22 cellular contexts compared by ENCODE assay signal in genomic region chr2:1489486-1489885, GRCh38.
DNase-seq lines count a peak whose midpoint lies in the region; TF ChIP-seq lines count a peak whose summit lies in the region.
"Had no signal": no experiment of that assay in that cellular context is flagged by ENCODE, and none has a peak within 500 bp of the region (broad histone marks: within the 10 kb centered on the region; RNA-seq: fewer than 3 reads in every experiment).

No MANE protein-coding gene starts in this region.

- H3K9me2 ChIP-seq in Loucy (replicated peaks; ENCODE audit: low read depth, low read length) = no peaks in the 10 kb centered on the region
- H3K9me2 ChIP-seq in SK-N-SH = no peaks in the 10 kb centered on the region

- H3K27ac Mint-ChIP-seq in H9 (peak overlapping the region in 2 of 3 experiments; percentile 73 to 94; a peak in 3 of 7 replicates), brain (peak overlapping the region in 4 of 5 experiments; percentile 58 to 95 (median 90))
- H3K27ac Mint-ChIP-seq: CD14-positive monocyte had no signal

- no peak for TF ChIP-seq EP300 in SK-N-SH (IDR thresholded peaks at IDR 0.05; ENCODE audit: borderline replicate concordance in 1 of 2, low read depth in 1 of 2, low read length in 1 of 2)

- H3K23me2 ChIP-seq in H9 (ENCODE audit: insufficient read length, low read depth, low read length, poor library complexity, severe bottlenecking) = no peaks in the 10 kb centered on the region

- DNase-seq in H9 (no peak), trophoblast cell (no peak), dedifferentiated amniotic fluid mesenchymal stem cell (ENCODE audit: extremely low spot score) (no peak), SJCRH30 (no peak), SK-N-SH (no peak)
- DNase-seq: activated CD4-positive, CD25-positive, alpha-beta regulatory T cell treated with anti-CD3 and anti-CD28 coated beads, Interleukin-2, amount 50 U/mL, for 72 hours; activated effector memory CD4-positive, alpha-beta T cell treated with Interleukin-2 at 50 U/mL for 16 hours; effector CD8-positive, alpha-beta T cell; foreskin fibroblast; left cardiac atrium; MM.1S; naive thymus-derived CD4-positive, alpha-beta T cell; NCI-H1417 treated with DMSO at 0.1 percent for 48 hours; NCI-H2107; NCI-H446 treated with DMSO at 0.1 percent for 48 hours; OCI-M1; stimulated activated CD4-positive, alpha-beta T cell treated with anti-CD3 and anti-CD28 coated beads, Interleukin-4, amount 100 ng/mL, for 24 hours; stimulated activated naive CD4-positive, alpha-beta T cell treated with Interleukin-2 at 50 U/mL for 16 hours had no signal

- H4K12ac ChIP-seq in trophoblast cell (ENCODE audit: low read depth, low read length) = no peak overlapping the region

- no peaks in the 10 kb centered on the region for H3K79me1 ChIP-seq in H9 (ENCODE audit: insufficient read depth, low read depth, low read length, poor library complexity, severe bottlenecking)
- peaks cover 2% of the 10 kb centered on the region for H3K79me1 ChIP-seq in trophoblast cell (ENCODE audit: low read length)

- H3K9me3 ChIP-seq in H9 (ENCODE audit: control insufficient read depth, low read depth, low read length) (no peaks in the 10 kb centered on the region), Loucy (ENCODE audit: insufficient read depth, low read depth, low read length) (no peaks in the 10 kb centered on the region), trophoblast cell (ENCODE audit: insufficient read depth, low read depth, low read length) (peaks cover 5% of the 10 kb centered on the region), SJCRH30 (replicated peaks) (no peaks in the 10 kb centered on the region), SK-N-SH (no peaks in the 10 kb centered on the region)
- H3K9me3 ChIP-seq: tibial nerve had no signal

- TF ChIP-seq CTCF in H9 (conservative IDR thresholded peaks at IDR 0.05) (no peak), Loucy (conservative IDR thresholded peaks at IDR 0.05; ENCODE audit: low read length) (no peak), brain (conservative IDR thresholded peaks at IDR 0.05) (no peak), SK-N-SH (IDR thresholded peaks at IDR 0.05) (no peak)

- no peak overlapping the region for H2BK120ac ChIP-seq in H9 (ENCODE audit: low read depth, low read length, poor library complexity, severe bottlenecking)
- no peak overlapping the region for H2BK120ac ChIP-seq in trophoblast cell (ENCODE audit: insufficient read depth, low read length, poor library complexity)

- H3K23ac ChIP-seq in H9 (ENCODE audit: insufficient read length, low read depth, low read length) (no peak overlapping the region), trophoblast cell (ENCODE audit: low read length) (no peak overlapping the region)

- H4K5ac ChIP-seq in H9 (ENCODE audit: insufficient read length, low read depth, low read length) = no peak overlapping the region

- H3K4me2 ChIP-seq in H9 (ENCODE audit: insufficient read depth, insufficient read length, low read length) = no peak overlapping the region
- H3K4me2 ChIP-seq in Loucy (ENCODE audit: low read depth, low read length, poor library complexity, severe bottlenecking) = no peak overlapping the region
- no peak overlapping the region for H3K4me2 ChIP-seq in trophoblast cell (ENCODE audit: low read length)
- no peak overlapping the region for H3K4me2 ChIP-seq in SK-N-SH

- H3K27me3 ChIP-seq in H9 (ENCODE audit: insufficient read depth, low read length) (no peaks in the 10 kb centered on the region), Loucy (ENCODE audit: insufficient read depth, low read length, poor library complexity, severe bottlenecking) (no peaks in the 10 kb centered on the region), trophoblast cell (ENCODE audit: insufficient read depth, low read length) (no peaks in the 10 kb centered on the region), SJCRH30 (peaks cover 17% of the 10 kb centered on the region), SK-N-SH (ENCODE audit: insufficient read depth) (no peaks in the 10 kb centered on the region)
- H3K27me3 ChIP-seq: tibial nerve had no signal

- H4K8ac ChIP-seq in H9 (replicated peaks; ENCODE audit: insufficient read length, low read depth, low read length) (no peak overlapping the region), trophoblast cell (ENCODE audit: low read depth, low read length) (no peak overlapping the region)

- H4K91ac ChIP-seq in H9 (ENCODE audit: insufficient read length, low read depth, low read length) (no peak overlapping the region), trophoblast cell (ENCODE audit: low read depth, low read length) (peak overlapping the region; percentile 2)

- WGBS in H9 (ENCODE audit: extremely low coverage, insufficient read length, low lambda C conversion rate) = no CpG with 5 or more reads among the region's 9 CpGs
- no CpG with 5 or more reads among the region's 9 CpGs for WGBS in trophoblast cell (ENCODE audit: extremely low coverage, insufficient coverage, insufficient read length)
- 69% methylated on average over 9 of the region's 9 CpGs for WGBS in SK-N-SH (ENCODE audit: low lambda C conversion rate)

- H3K9me3 Mint-ChIP-seq in H9 = no peaks in the 10 kb centered on the region; a peak in 2 of 5 replicates
- H3K9me3 Mint-ChIP-seq in brain = peaks cover 0 to 11% (median 5%) of the 10 kb centered on the region in 5 experiments
- H3K9me3 Mint-ChIP-seq: naive thymus-derived CD4-positive, alpha-beta T cell had no signal

- H3K4me1 Mint-ChIP-seq in H9 (peaks cover 0 to 3% of the 10 kb centered on the region in 2 experiments; a peak in 1 of 4 replicates), brain (peaks cover 22% of the 10 kb centered on the region)
- H3K4me1 Mint-ChIP-seq: CD14-positive monocyte had no signal

- POLR2A ChIA-PET in SK-N-SH (lab: Yijun Ruan, JAX) = no interaction called here

- H2BK5ac ChIP-seq in H9 (ENCODE audit: insufficient read length, low read length) = no peak overlapping the region
- no peak overlapping the region for H2BK5ac ChIP-seq in trophoblast cell (ENCODE audit: low read depth, low read length, poor library complexity)

- H3K36me3 ChIP-seq in Loucy (ENCODE audit: insufficient read depth, low read length) = no peaks in the 10 kb centered on the region
- no peaks in the 10 kb centered on the region for H3K36me3 ChIP-seq in trophoblast cell (ENCODE audit: control insufficient read depth in 1 of 2, insufficient read depth in 2 of 2, low read length in 2 of 2)
- no peaks in the 10 kb centered on the region for H3K36me3 ChIP-seq in SJCRH30
- no peaks in the 10 kb centered on the region for H3K36me3 ChIP-seq in SK-N-SH (replicated peaks in 1 of 2; ENCODE audit: control insufficient read depth in 1 of 2, insufficient read depth in 2 of 2, low read length in 1 of 2)
- H3K36me3 ChIP-seq: tibial nerve had no signal

- H3K4me3 Mint-ChIP-seq in H9 (no peak overlapping the region), brain (no peak overlapping the region)
- H3K4me3 Mint-ChIP-seq: CD14-positive monocyte; naive thymus-derived CD4-positive, alpha-beta T cell had no signal

- no peaks in the 10 kb centered on the region; a peak in 3 of 7 replicates for H3K36me3 Mint-ChIP-seq in H9 (ENCODE audit: insufficient read depth in 1 of 3, low read depth in 3 of 3)
- H3K36me3 Mint-ChIP-seq in brain = no peaks in the 10 kb centered on the region
- H3K36me3 Mint-ChIP-seq: CD14-positive monocyte; naive thymus-derived CD4-positive, alpha-beta T cell had no signal

- no peak overlapping the region for H2AFZ ChIP-seq in H9 (ENCODE audit: low read length)
- H2AFZ ChIP-seq in Loucy (ENCODE audit: low read length) = no peak overlapping the region
- H2AFZ ChIP-seq in trophoblast cell (ENCODE audit: insufficient read depth, low read length, poor library complexity) = no peak overlapping the region
- H2AFZ ChIP-seq in SK-N-SH (ENCODE audit: low read depth) = no peak overlapping the region

- H3K4me1 ChIP-seq in H9 (ENCODE audit: insufficient read depth, low read length) (no peaks in the 10 kb centered on the region), Loucy (ENCODE audit: insufficient read depth, low read length, poor library complexity, severe bottlenecking) (no peaks in the 10 kb centered on the region), trophoblast cell (ENCODE audit: control insufficient read depth in 1 of 2, insufficient read depth in 2 of 2, low read length in 2 of 2) (no peaks in the 10 kb centered on the region), SJCRH30 (no peaks in the 10 kb centered on the region), SK-N-SH (ENCODE audit: control insufficient read depth in 1 of 2, insufficient read depth in 2 of 2, low read depth in 1 of 2, low read length in 1 of 2) (no peaks in the 10 kb centered on the region)
- H3K4me1 ChIP-seq: tibial nerve had no signal

- H3F3A ChIP-seq in Loucy (ENCODE audit: low read depth) (no peaks in the 10 kb centered on the region), SK-N-SH (replicated peaks; ENCODE audit: insufficient read depth) (no peaks in the 10 kb centered on the region)

- H3K79me2 ChIP-seq in H9 (ENCODE audit: insufficient read depth, low read length) = no peaks in the 10 kb centered on the region
- no peaks in the 10 kb centered on the region for H3K79me2 ChIP-seq in Loucy (ENCODE audit: insufficient read depth, low read length)
- no peaks in the 10 kb centered on the region for H3K79me2 ChIP-seq in trophoblast cell (ENCODE audit: control insufficient read depth, insufficient read depth, low read length, poor library complexity)
- no peaks in the 10 kb centered on the region for H3K79me2 ChIP-seq in SK-N-SH (ENCODE audit: insufficient read depth)

- peak overlapping the region; percentile 28 for H3K18ac ChIP-seq in H9 (ENCODE audit: insufficient read length, low read depth, low read length)
- no peak overlapping the region for H3K18ac ChIP-seq in trophoblast cell (ENCODE audit: low read length)

- H3T11ph ChIP-seq in H9 (ENCODE audit: low read length) = no peak overlapping the region

- no peak overlapping the region for H2BK20ac ChIP-seq in H9 (ENCODE audit: low read depth, low read length, poor library complexity, severe bottlenecking)

- H2BK12ac ChIP-seq in H9 (ENCODE audit: insufficient read length, low read depth, low read length) = no peak overlapping the region
- H2BK12ac ChIP-seq in trophoblast cell (ENCODE audit: low read length) = no peak overlapping the region

- H4K20me1 ChIP-seq in H9 (ENCODE audit: control insufficient read depth, insufficient read depth, insufficient read length) (no peaks in the 10 kb centered on the region), Loucy (ENCODE audit: insufficient read depth, low read length, poor library complexity, severe bottlenecking) (no peaks in the 10 kb centered on the region), SK-N-SH (ENCODE audit: insufficient read depth) (no peaks in the 10 kb centered on the region)

- H2BK15ac ChIP-seq in H9 (ENCODE audit: low read depth, low read length) = no peak overlapping the region

- TF ChIP-seq RAD21 in SK-N-SH (IDR thresholded peaks at IDR 0.05; ENCODE audit: low read length) = no peak

- no peak overlapping the region for H3K14ac ChIP-seq in H9 (ENCODE audit: insufficient read depth, low read length)
- no peak overlapping the region for H3K14ac ChIP-seq in trophoblast cell (ENCODE audit: low read length)

- H3K27me3 Mint-ChIP-seq in H9 (ENCODE audit: low read depth) (no peaks in the 10 kb centered on the region), brain (no peaks in the 10 kb centered on the region)

- H3K27ac ChIP-seq in H9 (ENCODE audit: insufficient read length, low read depth, low read length) = no peak overlapping the region
- H3K27ac ChIP-seq in trophoblast cell (ENCODE audit: low read depth, low read length) = no peak overlapping the region
- H3K27ac ChIP-seq in SJCRH30 = no peak overlapping the region
- no peak overlapping the region for H3K27ac ChIP-seq in SK-N-SH (ENCODE audit: low read depth in 2 of 2, low read length in 1 of 2)
- H3K27ac ChIP-seq: tibial nerve had no signal

- H3K4ac ChIP-seq in H9 (ENCODE audit: low read depth, low read length) (no peak overlapping the region), trophoblast cell (ENCODE audit: low read depth, low read length) (no peak overlapping the region)

- H2AK5ac ChIP-seq in H9 (ENCODE audit: insufficient read length, low read length) (no peak overlapping the region), trophoblast cell (ENCODE audit: low read length) (no peak overlapping the region)

- CTCF ChIA-PET in SK-N-SH (lab: Yijun Ruan, JAX) = no interaction called here

- H3K56ac ChIP-seq in H9 (ENCODE audit: insufficient read length, low read depth, low read length) = no peak overlapping the region

- H3K4me3 ChIP-seq in Loucy (ENCODE audit: low read length, poor library complexity, severe bottlenecking) (no peak overlapping the region), trophoblast cell (ENCODE audit: low read depth, low read length) (no peak overlapping the region), SJCRH30 (no peak overlapping the region), SK-N-SH (ENCODE audit: low read depth in 2 of 2, low read length in 1 of 2) (no peak overlapping the region)
- H3K4me3 ChIP-seq: tibial nerve had no signal

- H3K9ac ChIP-seq in H9 (ENCODE audit: extremely low read depth, insufficient read length, low read length) (no peak overlapping the region), Loucy (ENCODE audit: low read depth, low read length, poor library complexity, severe bottlenecking) (peak overlapping the region; percentile 57), trophoblast cell (ENCODE audit: low read length) (no peak overlapping the region), SK-N-SH (no peak overlapping the region)
